34 cellular contexts compared by ENCODE assay signal in genomic region chr16:69485361-69485760, GRCh38.
"Had no signal": no experiment of that assay in that cellular context is flagged by ENCODE, and none has a peak within 500 bp of the region (broad histone marks: within the 10 kb centered on the region; RNA-seq: fewer than 3 reads in every experiment).

No MANE protein-coding gene starts in this region.

- H3K36me3 ChIP-seq: cardiac muscle cell had no signal

- DNase-seq: activated B cell treated with CpG ODN at 0.5 μM for 24 hours; activated CD4-positive, alpha-beta memory T cell treated with anti-CD3 and anti-CD28 coated beads, Interleukin-2, amount 10 ng/mL, durations not matched to agents 7 days and 5 days; activated CD4-positive, alpha-beta T cell treated with anti-CD3 and anti-CD28 coated beads for 4 hours; activated CD4-positive, alpha-beta T cell treated with anti-CD3 and anti-CD28 coated beads, Interleukin-2, amount 10 ng/mL, durations not matched to agents 24 days and 14 days; activated CD4-positive, alpha-beta T cell treated with anti-CD3 and anti-CD28 coated beads, Interleukin-2, amount 50 U/mL, for 1 hour; activated CD4-positive, alpha-beta T cell treated with anti-CD3 and anti-CD28 coated beads, Interleukin-2, amount 50 U/mL, for 4 hours; activated CD4-positive, CD25-positive, alpha-beta regulatory T cell treated with anti-CD3 and anti-CD28 coated beads, Interleukin-2, amount 50 U/mL, for 72 hours; activated CD8-positive, alpha-beta memory T cell treated with anti-CD3 and anti-CD28 coated beads for 24 hours; activated CD8-positive, alpha-beta memory T cell treated with anti-CD3 and anti-CD28 coated beads, Interleukin-2, amount 10 ng/mL, durations not matched to agents 7 days and 5 days; activated CD8-positive, alpha-beta memory T cell treated with anti-CD3 and anti-CD28 coated beads, Interleukin-2, amount 50 U/mL, for 48 hours; activated CD8-positive, alpha-beta T cell treated with anti-CD3 and anti-CD28 coated beads, Interleukin-2, amount 10 ng/mL, durations not matched to agents 7 days and 5 days; activated effector memory CD4-positive, alpha-beta T cell treated with Interleukin-2 at 50 U/mL for 16 hours; activated gamma-delta T cell; activated naive CD4-positive, alpha-beta T cell treated with anti-CD3 and anti-CD28 coated beads, Interleukin-2, amount 10 ng/mL, durations not matched to agents 7 days and 5 days; activated naive CD4-positive, alpha-beta T cell treated with Interleukin-2 at 50 U/mL for 16 hours; activated naive CD8-positive, alpha-beta T cell treated with anti-CD3 and anti-CD28 coated beads, Interleukin-2, amount 10 ng/mL, durations not matched to agents 7 days and 5 days; activated naive CD8-positive, alpha-beta T cell treated with anti-CD3 and anti-CD28 coated beads, Interleukin-2, amount 50 U/mL, for 24 hours; activated T-cell treated with anti-CD3 and anti-CD28 coated beads, Interleukin-2, amount 50 U/mL, for 24 hours; activated T-cell treated with anti-CD3 and anti-CD28 coated beads, Interleukin-2, amount 50 U/mL, for 48 hours; aorta; central memory CD4-positive, alpha-beta T cell; T-helper 1 cell; T-helper 2 cell; T-helper 9 cell had no signal

- H3K27me3 ChIP-seq: cardiac muscle cell had no signal

- H3K27me3 Mint-ChIP-seq: activated B cell treated with CpG ODN at 0.5 μM for 24 hours; activated naive CD4-positive, alpha-beta T cell treated with anti-CD3 and anti-CD28 coated beads, Interleukin-2, amount 50 U/mL, for 24 hours; activated naive CD8-positive, alpha-beta T cell; activated T-cell treated with anti-CD3 and anti-CD28 coated beads, Interleukin-2, amount 50 U/mL, for 24 hours; brain had no signal

- H3K4me3 ChIP-seq: cardiac muscle cell had no signal

- H3K9me3 Mint-ChIP-seq: activated B cell treated with CpG ODN at 0.5 μM for 24 hours; activated CD4-positive, alpha-beta memory T cell treated with anti-CD3 and anti-CD28 coated beads, Interleukin-2, amount 10 ng/mL, durations not matched to agents 7 days and 5 days; activated CD4-positive, alpha-beta T cell treated with anti-CD3 and anti-CD28 coated beads, Interleukin-2, amount 10 ng/mL, durations not matched to agents 24 days and 14 days; activated naive CD4-positive, alpha-beta T cell treated with anti-CD3 and anti-CD28 coated beads, Interleukin-2, amount 10 ng/mL, durations not matched to agents 7 days and 5 days; activated naive CD4-positive, alpha-beta T cell treated with anti-CD3 and anti-CD28 coated beads, Interleukin-2, amount 50 U/mL, for 24 hours; activated naive CD8-positive, alpha-beta T cell treated with anti-CD3 and anti-CD28 coated beads, Interleukin-2, amount 10 ng/mL, durations not matched to agents 7 days and 5 days; activated naive CD8-positive, alpha-beta T cell treated with anti-CD3 and anti-CD28 coated beads, Interleukin-2, amount 50 U/mL, for 24 hours; activated T-cell treated with anti-CD3 and anti-CD28 coated beads, Interleukin-2, amount 50 U/mL, for 24 hours; activated T-helper 2 cell treated with anti-CD3 and anti-CD28 coated beads, Interferon-gamma antibody, Interleukin-2, Interleukin-4, amounts not matched to agents 10 μg/mL and 5 μg/mL and 100 μg/mL, durations not matched to agents 14 hours and 24 hours and 36 hours; brain; T-helper 1 cell treated with Interleukin-12 subunit alpha and Interleukin-12 subunit beta and Interleukin-4 antibody, amounts not matched to agents 30 μg/mL and 1 μg/mL, for 36 hours; T-helper 2 cell treated with Interferon-gamma antibody and Interleukin-4, amounts not matched to agents 5 μg/mL and 100 μg/mL, for 36 hours had no signal

- H3K4me1 Mint-ChIP-seq: activated CD4-positive, alpha-beta memory T cell treated with anti-CD3 and anti-CD28 coated beads, Interleukin-2, amount 10 ng/mL, durations not matched to agents 7 days and 5 days; activated CD4-positive, alpha-beta T cell treated with anti-CD3 and anti-CD28 coated beads, Interleukin-2, amount 10 ng/mL, durations not matched to agents 24 days and 14 days; activated CD8-positive, alpha-beta memory T cell treated with anti-CD3 and anti-CD28 coated beads, Interleukin-2, amount 10 ng/mL, durations not matched to agents 7 days and 5 days; activated naive CD4-positive, alpha-beta T cell treated with anti-CD3 and anti-CD28 coated beads, Interleukin-2, amount 10 ng/mL, durations not matched to agents 7 days and 5 days; activated naive CD4-positive, alpha-beta T cell treated with anti-CD3 and anti-CD28 coated beads, Interleukin-2, amount 50 U/mL, for 24 hours had no signal

- H3K27ac ChIP-seq: cardiac muscle cell, VCaP had no signal

- H3K27ac Mint-ChIP-seq: activated B cell treated with CpG ODN at 0.5 μM for 24 hours; activated CD4-positive, alpha-beta memory T cell treated with anti-CD3 and anti-CD28 coated beads, Interleukin-2, amount 10 ng/mL, durations not matched to agents 7 days and 5 days; activated CD4-positive, alpha-beta T cell treated with anti-CD3 and anti-CD28 coated beads, Interleukin-2, amount 10 ng/mL, durations not matched to agents 24 days and 14 days; activated CD8-positive, alpha-beta memory T cell treated with anti-CD3 and anti-CD28 coated beads, Interleukin-2, amount 10 ng/mL, durations not matched to agents 7 days and 5 days; activated CD8-positive, alpha-beta T cell treated with anti-CD3 and anti-CD28 coated beads, Interleukin-2, amount 10 ng/mL, durations not matched to agents 7 days and 5 days; activated naive CD4-positive, alpha-beta T cell treated with anti-CD3 and anti-CD28 coated beads, Interleukin-2, amount 10 ng/mL, durations not matched to agents 7 days and 5 days; activated naive CD4-positive, alpha-beta T cell treated with anti-CD3 and anti-CD28 coated beads, Interleukin-2, amount 50 U/mL, for 24 hours; activated naive CD8-positive, alpha-beta T cell; activated naive CD8-positive, alpha-beta T cell treated with anti-CD3 and anti-CD28 coated beads, Interleukin-2, amount 10 ng/mL, durations not matched to agents 7 days and 5 days; activated naive CD8-positive, alpha-beta T cell treated with anti-CD3 and anti-CD28 coated beads, Interleukin-2, amount 50 U/mL, for 24 hours; activated T-cell treated with anti-CD3 and anti-CD28 coated beads, Interleukin-2, amount 50 U/mL, for 24 hours; activated T-helper 2 cell treated with anti-CD3 and anti-CD28 coated beads, Interferon-gamma antibody, Interleukin-2, Interleukin-4, amounts not matched to agents 10 μg/mL and 5 μg/mL and 100 μg/mL, durations not matched to agents 14 hours and 24 hours and 36 hours; brain; T-helper 1 cell treated with Interleukin-12 subunit alpha and Interleukin-12 subunit beta and Interleukin-4 antibody, amounts not matched to agents 30 μg/mL and 1 μg/mL, for 36 hours; T-helper 2 cell treated with Interferon-gamma antibody and Interleukin-4, amounts not matched to agents 5 μg/mL and 100 μg/mL, for 36 hours had no signal

- H3K4me3 Mint-ChIP-seq: activated B cell treated with CpG ODN at 0.5 μM for 24 hours; activated CD4-positive, alpha-beta memory T cell treated with anti-CD3 and anti-CD28 coated beads, Interleukin-2, amount 10 ng/mL, durations not matched to agents 7 days and 5 days; activated CD4-positive, alpha-beta T cell treated with anti-CD3 and anti-CD28 coated beads, Interleukin-2, amount 10 ng/mL, durations not matched to agents 24 days and 14 days; activated CD8-positive, alpha-beta memory T cell treated with anti-CD3 and anti-CD28 coated beads, Interleukin-2, amount 10 ng/mL, durations not matched to agents 7 days and 5 days; activated CD8-positive, alpha-beta T cell treated with anti-CD3 and anti-CD28 coated beads, Interleukin-2, amount 10 ng/mL, durations not matched to agents 7 days and 5 days; activated naive CD4-positive, alpha-beta T cell treated with anti-CD3 and anti-CD28 coated beads, Interleukin-2, amount 10 ng/mL, durations not matched to agents 7 days and 5 days; activated naive CD4-positive, alpha-beta T cell treated with anti-CD3 and anti-CD28 coated beads, Interleukin-2, amount 50 U/mL, for 24 hours; activated naive CD8-positive, alpha-beta T cell; activated naive CD8-positive, alpha-beta T cell treated with anti-CD3 and anti-CD28 coated beads, Interleukin-2, amount 10 ng/mL, durations not matched to agents 7 days and 5 days; activated naive CD8-positive, alpha-beta T cell treated with anti-CD3 and anti-CD28 coated beads, Interleukin-2, amount 50 U/mL, for 24 hours; activated T-cell treated with anti-CD3 and anti-CD28 coated beads, Interleukin-2, amount 50 U/mL, for 24 hours; brain; T-helper 1 cell treated with Interleukin-12 subunit alpha and Interleukin-12 subunit beta and Interleukin-4 antibody, amounts not matched to agents 30 μg/mL and 1 μg/mL, for 36 hours; T-helper 2 cell treated with Interferon-gamma antibody and Interleukin-4, amounts not matched to agents 5 μg/mL and 100 μg/mL, for 36 hours had no signal

- FAIRE-seq: bronchial epithelial cell, TTC549 had no signal

- H3K36me3 Mint-ChIP-seq: activated CD8-positive, alpha-beta memory T cell treated with anti-CD3 and anti-CD28 coated beads, Interleukin-2, amount 10 ng/mL, durations not matched to agents 7 days and 5 days; activated naive CD4-positive, alpha-beta T cell treated with anti-CD3 and anti-CD28 coated beads, Interleukin-2, amount 10 ng/mL, durations not matched to agents 7 days and 5 days; activated naive CD4-positive, alpha-beta T cell treated with anti-CD3 and anti-CD28 coated beads, Interleukin-2, amount 50 U/mL, for 24 hours; brain had no signal

- ATAC-seq: activated CD8-positive, alpha-beta memory T cell treated with anti-CD3 and anti-CD28 coated beads, Interleukin-2, amount 10 ng/mL, durations not matched to agents 7 days and 5 days; activated CD8-positive, alpha-beta T cell treated with anti-CD3 and anti-CD28 coated beads, Interleukin-2, amount 10 ng/mL, durations not matched to agents 7 days and 5 days; activated naive CD8-positive, alpha-beta T cell treated with anti-CD3 and anti-CD28 coated beads, Interleukin-2, amount 50 U/mL, for 24 hours had no signal
